In the genomic region with DNA sequence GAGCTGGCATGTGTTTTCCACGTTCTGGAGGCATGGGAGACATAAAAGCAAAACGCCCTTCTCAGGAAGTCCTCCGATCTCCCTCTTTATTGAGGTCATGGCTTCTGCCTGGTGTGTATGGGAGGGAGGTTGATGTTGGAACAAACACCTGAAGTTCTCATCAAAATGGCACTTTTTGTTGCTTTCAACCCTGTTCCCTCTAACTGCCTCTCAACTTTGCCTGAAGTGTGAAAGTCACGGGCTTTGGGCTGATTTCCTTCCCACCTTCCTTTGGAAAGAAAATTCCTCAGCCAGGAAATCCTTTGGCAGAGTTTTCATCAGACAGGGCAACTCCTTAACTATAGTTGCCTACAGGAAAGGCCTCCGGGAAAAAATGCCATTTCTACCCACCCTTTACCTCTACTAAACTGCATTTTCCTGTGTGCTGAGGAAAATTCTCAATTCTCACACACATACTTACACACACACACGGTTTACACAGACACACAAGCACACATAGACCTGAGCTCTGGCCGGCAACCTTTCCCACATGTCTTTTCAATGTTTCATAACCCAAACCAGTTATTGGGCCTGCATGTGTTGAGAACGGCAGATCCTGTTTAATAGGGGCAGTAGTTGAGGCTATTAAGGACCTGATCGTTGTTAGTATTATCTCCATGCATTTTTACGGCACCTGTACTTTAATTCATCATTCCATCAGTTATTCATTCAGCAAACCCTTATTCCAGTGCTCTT, we compare ENCODE assay signal across 12 cellular contexts. TPM values are rescaled to one million over a fixed set of nuclear protein-coding genes. Genes with fewer than 3 reads are reported as not detected.
DNase-seq lines count a peak whose midpoint lies in the region; ATAC-seq, FAIRE-seq and TF ChIP-seq lines count a peak whose summit lies in the region.
"Had no signal": no experiment of that assay in that cellular context is flagged by ENCODE, and none has a peak within 500 bp of the region (broad histone marks: within the 10 kb centered on the region; RNA-seq: fewer than 3 reads in every experiment).

No MANE protein-coding gene starts in this region.

- WGBS in H1 (ENCODE audit: extremely low coverage in 1 of 2, insufficient coverage in 1 of 2, insufficient read length in 1 of 2, insufficient replicate concordance in 2 of 2, low coverage in 1 of 2, low lambda C conversion rate in 2 of 2, missing lambda C conversion rate in 1 of 2), 2 experiments: 92% methylated on average over 10 of the region's 10 CpGs; no CpG with 5 or more reads in 1 of the 2 experiments

- no peak for TF ChIP-seq EP300 in H1 (IDR thresholded peaks at IDR 0.05; ENCODE audit: borderline replicate concordance in 1 of 2, low read depth in 2 of 2, low read length in 2 of 2)

- H2BK5ac ChIP-seq in H1 (ENCODE audit: low read depth, low read length): peak overlapping the region; percentile 48; the same call in 1 of the 2 replicates

- intact Hi-C loops in naive thymus-derived CD4-positive, alpha-beta T cell (cut with micrococcal nuclease): no loop called here

- no peak overlapping the region for H2BK15ac ChIP-seq in H1 (ENCODE audit: low read length)

- no peak overlapping the region; a peak in 1 of 7 replicates for H3K9ac ChIP-seq in H1 (replicated peaks in 1 of 4; ENCODE audit: extremely low read depth in 1 of 4, low read depth in 3 of 4, low read length in 3 of 4)

- peak overlapping the region; percentile 62 for H3K27ac Mint-ChIP-seq in activated naive CD4-positive, alpha-beta T cell treated with anti-CD3 and anti-CD28 coated beads, Interleukin-2, amount 50 U/mL, for 24 hours
- H3K27ac Mint-ChIP-seq in naive thymus-derived CD4-positive, alpha-beta T cell: peak overlapping the region in 7 of 9 donors; percentile 13 to 62 (median 51)
- H3K27ac Mint-ChIP-seq in type B pancreatic cell: peak overlapping the region; percentile 59

- peak overlapping the region; percentile 89 for H3K4ac ChIP-seq in H1 (replicated peaks; ENCODE audit: insufficient read length, low read depth, low read length)

- TF ChIP-seq POLR2A in H1 (IDR thresholded peaks at IDR 0.05; ENCODE audit: control extremely low read depth in 1 of 2, low read depth in 2 of 2, low read length in 2 of 2): no peak

- peaks cover 15% of the 10 kb centered on the region for H3K36me3 Mint-ChIP-seq in activated naive CD4-positive, alpha-beta T cell treated with anti-CD3 and anti-CD28 coated beads, Interleukin-2, amount 50 U/mL, for 24 hours
- peaks cover 4 to 44% (median 13%) of the 10 kb centered on the region in 5 donors for H3K36me3 Mint-ChIP-seq in naive thymus-derived CD4-positive, alpha-beta T cell
- H3K36me3 Mint-ChIP-seq in type B pancreatic cell: peaks cover 17% of the 10 kb centered on the region

- POLR2A ChIA-PET in H1 (lab: Charles Lee; ENCODE audit: partially characterized antibody): interaction anchor here (1.0 to 4.4 kb wide), 8 partner anchors 9 to 57 kb away, joined by 3 to 40 read pairs (median 3); a partner anchor contains a TSS
- POLR2A ChIA-PET in naive thymus-derived CD4-positive, alpha-beta T cell (lab: Charles Lee): no interaction called here

- peaks cover 0 to 3% of the 10 kb centered on the region in 2 experiments; a peak in 2 of 4 replicates for H3K9me3 ChIP-seq in H1 (ENCODE audit: insufficient read depth in 2 of 2, low read depth in 1 of 2, low read length in 1 of 2)
- no peaks in the 10 kb centered on the region for H3K9me3 ChIP-seq in naive thymus-derived CD4-positive, alpha-beta T cell (ENCODE audit: control insufficient read depth in 2 of 3, low read length in 3 of 3)

- H3K27me3 ChIP-seq in H1 (replicated peaks in 1 of 4; ENCODE audit: control insufficient read depth in 3 of 4, extremely low read depth in 1 of 4, insufficient read depth in 3 of 4, low read length in 3 of 4): no peaks in the 10 kb centered on the region
- no peaks in the 10 kb centered on the region for H3K27me3 ChIP-seq in naive thymus-derived CD4-positive, alpha-beta T cell (ENCODE audit: control insufficient read depth in 2 of 2, insufficient read depth in 2 of 2, low read length in 2 of 2)

- no peak for TF ChIP-seq RAD21 in H1 (IDR thresholded peaks at IDR 0.05 in 1 of 2, conservative IDR thresholded peaks at IDR 0.05 in 1 of 2; ENCODE audit: low read depth in 2 of 2, low read length in 2 of 2)

- no peaks in the 10 kb centered on the region for H3K27me3 Mint-ChIP-seq in activated naive CD4-positive, alpha-beta T cell treated with anti-CD3 and anti-CD28 coated beads, Interleukin-2, amount 50 U/mL, for 24 hours
- no peaks in the 10 kb centered on the region for H3K27me3 Mint-ChIP-seq in naive thymus-derived CD4-positive, alpha-beta T cell
- no peaks in the 10 kb centered on the region for H3K27me3 Mint-ChIP-seq in type B pancreatic cell

- no peak overlapping the region for H4K8ac ChIP-seq in H1 (ENCODE audit: extremely low read depth, insufficient read depth, low read length)

- no peak overlapping the region for H4K5ac ChIP-seq in H1 (ENCODE audit: insufficient read length, low read depth, low read length)

- H3K36me3 ChIP-seq in H1 (ENCODE audit: control insufficient read depth in 2 of 4, insufficient read depth in 4 of 4, low read length in 3 of 4): peaks cover 0 to 3% (median 0%) of the 10 kb centered on the region in 4 experiments; a peak in 1 of 8 replicates
- H3K36me3 ChIP-seq in naive thymus-derived CD4-positive, alpha-beta T cell (ENCODE audit: control insufficient read depth in 2 of 3, insufficient read depth in 3 of 3, low read length in 3 of 3): peaks cover 0 to 59% (median 19%) of the 10 kb centered on the region in 3 experiments

- peak overlapping the region in 1 of 4 experiments; percentile 16; a peak in 1 of 8 replicates for H3K4me3 ChIP-seq in H1 (ENCODE audit: extremely low read depth in 1 of 4, insufficient read depth in 2 of 4, low read depth in 3 of 4, low read length in 4 of 4)
- H3K4me3 ChIP-seq in naive thymus-derived CD4-positive, alpha-beta T cell (ENCODE audit: low read length): no peak overlapping the region

- peak overlapping the region; percentile 28 to 39; a peak in 2 of 4 replicates for H3K4me2 ChIP-seq in H1 (ENCODE audit: insufficient read depth in 1 of 2, low read depth in 2 of 2, low read length in 2 of 2)

- H3K9me3 Mint-ChIP-seq in activated naive CD4-positive, alpha-beta T cell treated with anti-CD3 and anti-CD28 coated beads, Interleukin-2, amount 50 U/mL, for 24 hours: no peaks in the 10 kb centered on the region
- H3K9me3 Mint-ChIP-seq in naive thymus-derived CD4-positive, alpha-beta T cell: peaks cover 0 to 3% (median 0%) of the 10 kb centered on the region in 11 donors
- peaks cover 3% of the 10 kb centered on the region for H3K9me3 Mint-ChIP-seq in type B pancreatic cell

- H2BK120ac ChIP-seq in H1 (replicated peaks; ENCODE audit: low read depth, low read length): no peak overlapping the region

- H3K27ac ChIP-seq in H1 (ENCODE audit: low read depth, low read length): peak overlapping the region; percentile 22; the same call in 1 of the 2 replicates
- no peak overlapping the region for H3K27ac ChIP-seq in naive thymus-derived CD4-positive, alpha-beta T cell (ENCODE audit: low read depth, low read length)
- H3K27ac ChIP-seq: VCaP had no signal

- no peaks in the 10 kb centered on the region; the same call in 1 of the 2 replicates for H3K79me1 ChIP-seq in H1 (ENCODE audit: low read depth, low read length)

- CTCF ChIA-PET in H1 (lab: Charles Lee; ENCODE audit: partially characterized antibody): interaction anchor here (0.9 to 1.7 kb wide), 5 partner anchors 12 to 48 kb away, joined by 3 to 7 read pairs (median 3); no protein-coding TSS in a partner anchor
- CTCF ChIA-PET in naive thymus-derived CD4-positive, alpha-beta T cell (lab: Charles Lee): no interaction called here

- no peaks in the 10 kb centered on the region for H4K20me1 ChIP-seq in H1 (replicated peaks in 1 of 2; ENCODE audit: control insufficient read depth in 1 of 2, insufficient read depth in 2 of 2, low read length in 2 of 2)

- TF ChIP-seq CTCF in H1 (IDR thresholded peaks at IDR 0.05; ENCODE audit: control extremely low read depth in 1 of 3, insufficient read depth in 1 of 3, low read depth in 1 of 3, low read length in 3 of 3) (no peak), type B pancreatic cell (conservative IDR thresholded peaks at IDR 0.05) (no peak)

- DNase-seq in activated naive CD4-positive, alpha-beta T cell (lab: John Stamatoyannopoulos, UW): no peak
- no peak for DNase-seq in H1 (ENCODE audit: low read depth in 1 of 2, low spot score in 2 of 2)
- DNase-seq in naive thymus-derived CD4-positive, alpha-beta T cell: no peak
- no peak for DNase-seq in type B pancreatic cell (ENCODE audit: extremely low spot score, unreplicated experiment)
- DNase-seq in NCI-H524 (lab: John Stamatoyannopoulos, UW): no peak
- DNase-seq in NCI-H510A treated with DMSO at 0.1 percent for 48 hours (lab: John Stamatoyannopoulos, UW): no peak
- DNase-seq: NCI-H1694 treated with DMSO at 0.1 percent for 48 hours, OCI-M1 had no signal

- no peak overlapping the region for H3K56ac ChIP-seq in H1 (replicated peaks; ENCODE audit: insufficient read length, low read depth, low read length)

- peak overlapping the region; percentile 71 for H4K91ac ChIP-seq in H1 (replicated peaks; ENCODE audit: insufficient read length, low read length)

- no peak overlapping the region for H2AFZ ChIP-seq in H1 (ENCODE audit: low read length)

- no peaks in the 10 kb centered on the region; the same call in none of the 2 replicates for H3K23me2 ChIP-seq in H1 (ENCODE audit: low read depth, low read length)

- H3K23ac ChIP-seq in H1 (ENCODE audit: insufficient read length): peak overlapping the region; percentile 28

- peaks cover 55% of the 10 kb centered on the region for H3K4me1 Mint-ChIP-seq in activated naive CD4-positive, alpha-beta T cell treated with anti-CD3 and anti-CD28 coated beads, Interleukin-2, amount 50 U/mL, for 24 hours
- H3K4me1 Mint-ChIP-seq in naive thymus-derived CD4-positive, alpha-beta T cell: peaks cover 13 to 62% (median 44%) of the 10 kb centered on the region in 7 donors
- H3K4me1 Mint-ChIP-seq in type B pancreatic cell (ENCODE audit: unreplicated experiment): peaks cover 37% of the 10 kb centered on the region

- H3K18ac ChIP-seq in H1 (ENCODE audit: extremely low read depth, low read length): no peak overlapping the region; the same call in 1 of the 2 replicates

- H3K4me3 Mint-ChIP-seq in activated naive CD4-positive, alpha-beta T cell treated with anti-CD3 and anti-CD28 coated beads, Interleukin-2, amount 50 U/mL, for 24 hours: no peak overlapping the region
- no peak overlapping the region for H3K4me3 Mint-ChIP-seq in naive thymus-derived CD4-positive, alpha-beta T cell
- peak overlapping the region; percentile 42 for H3K4me3 Mint-ChIP-seq in type B pancreatic cell

- H2BK20ac ChIP-seq in H1 (ENCODE audit: low read length): peak overlapping the region; percentile 37; the same call in 1 of the 2 replicates

- no peak overlapping the region for H3K14ac ChIP-seq in H1 (ENCODE audit: insufficient read length)

- H2BK12ac ChIP-seq in H1 (ENCODE audit: low read depth, low read length): peak overlapping the region; percentile 55

- peaks cover 19 to 33% (median 29%) of the 10 kb centered on the region in 4 experiments for H3K4me1 ChIP-seq in H1 (replicated peaks in 1 of 4; ENCODE audit: control insufficient read depth in 3 of 4, insufficient read depth in 4 of 4, low read length in 3 of 4)
- peaks cover 13 to 17% of the 10 kb centered on the region in 2 donors for H3K4me1 ChIP-seq in naive thymus-derived CD4-positive, alpha-beta T cell (ENCODE audit: control insufficient read depth in 2 of 2, insufficient read depth in 2 of 2, low read length in 2 of 2)

- ATAC-seq in naive thymus-derived CD4-positive, alpha-beta T cell: no peak
- ATAC-seq in GM21737 (IDR thresholded peaks at IDR 0.05; ENCODE audit: unreplicated experiment): no peak

- H2AK5ac ChIP-seq in H1 (ENCODE audit: low read depth, low read length): no peak overlapping the region

- H3K79me2 ChIP-seq in H1 (ENCODE audit: control insufficient read depth in 1 of 2, insufficient read depth in 2 of 2, low read length in 2 of 2): no peaks in the 10 kb centered on the region

- FAIRE-seq in H1 (lab: Jason Lieb, UNC): no peak

RNA-seq across cellular contexts. Expression of a gene that starts 36.4 kb away (rescaled TPM):
- not detected in 2 replicates for total RNA-seq in H1 (2021; fragmentation: NEBNext Ultra II Directional; extraction: Animal tissue kit (Norgen Biotek cat#: 25700))
- polyA plus RNA-seq in H1 (2011; rRNA removed): not detected in 2 replicates
- polyA plus RNA-seq in H1 (2011; cell fraction: cytosol; rRNA removed): not detected
- not detected for polyA plus RNA-seq in H1 (2011; cell fraction: nucleus; rRNA removed)
- not detected in 4 replicates for polyA plus RNA-seq in H1 (2012, experiment 1 of 2)
- polyA plus RNA-seq in H1 (2012, experiment 2 of 2): not detected
- not detected for polyA plus RNA-seq in H1 (2013, experiment 1 of 2)
- not detected for polyA plus RNA-seq in H1 (2013, experiment 2 of 2)
- not detected in 2 replicates for polyA minus RNA-seq in H1 (2011; rRNA and poly(A)+ RNA removed)
- polyA minus RNA-seq in H1 (2011; cell fraction: cytosol; rRNA and poly(A)+ RNA removed): not detected
- not detected for polyA minus RNA-seq in H1 (2011; cell fraction: nucleus; rRNA and poly(A)+ RNA removed)
- not detected for total RNA-seq in naive thymus-derived CD4-positive, alpha-beta T cell
- polyA plus RNA-seq in naive thymus-derived CD4-positive, alpha-beta T cell: not detected
- total RNA-seq in type B pancreatic cell (ENCODE audit: low replicate concordance): 0.14 TPM in 1 of 2 replicates, not detected in the other
- total RNA-seq: subcutaneous adipose tissue had no signal

RNA-seq across cellular contexts. Expression of a gene that starts 53.3 kb away (rescaled TPM):
- total RNA-seq in H1 (2021; fragmentation: NEBNext Ultra II Directional; extraction: Animal tissue kit (Norgen Biotek cat#: 25700)): 2.3 and 3.7 TPM in 2 replicates
- 3.8 and 6.7 TPM in 2 replicates for polyA plus RNA-seq in H1 (2011; rRNA removed)
- 10.9 TPM for polyA plus RNA-seq in H1 (2011; cell fraction: cytosol; rRNA removed)
- polyA plus RNA-seq in H1 (2011; cell fraction: nucleus; rRNA removed): 3.9 TPM
- polyA plus RNA-seq in H1 (2012, experiment 1 of 2): 3.7 to 6.0 TPM (median 4.2 TPM) in 4 replicates
- 2.3 TPM for polyA plus RNA-seq in H1 (2012, experiment 2 of 2)
- polyA plus RNA-seq in H1 (2013, experiment 1 of 2): 3.8 TPM
- polyA plus RNA-seq in H1 (2013, experiment 2 of 2): 2.9 TPM
- 2.6 and 4.1 TPM in 2 replicates for polyA minus RNA-seq in H1 (2011; rRNA and poly(A)+ RNA removed)
- polyA minus RNA-seq in H1 (2011; cell fraction: cytosol; rRNA and poly(A)+ RNA removed): 3.7 TPM
- 2.5 TPM for polyA minus RNA-seq in H1 (2011; cell fraction: nucleus; rRNA and poly(A)+ RNA removed)
- total RNA-seq in naive thymus-derived CD4-positive, alpha-beta T cell: 10 to 100 TPM; 11.6 to 20.2 (median 13.3) TPM
- 10 to 100 TPM; 30.0 to 56.5 TPM for polyA plus RNA-seq in naive thymus-derived CD4-positive, alpha-beta T cell
- total RNA-seq in type B pancreatic cell (ENCODE audit: low replicate concordance): 19.0 and 21.8 TPM in 2 replicates

RNA-seq across cellular contexts. Expression of a gene that starts 57.0 kb away (rescaled TPM):
- total RNA-seq in H1 (2021; fragmentation: NEBNext Ultra II Directional; extraction: Animal tissue kit (Norgen Biotek cat#: 25700)): 26.2 and 26.6 TPM in 2 replicates
- polyA plus RNA-seq in H1 (2011; rRNA removed): 29.9 and 37.0 TPM in 2 replicates
- 24.6 TPM for polyA plus RNA-seq in H1 (2011; cell fraction: cytosol; rRNA removed)
- polyA plus RNA-seq in H1 (2011; cell fraction: nucleus; rRNA removed): 27.2 TPM
- polyA plus RNA-seq in H1 (2012, experiment 1 of 2): 14.7 to 20.7 TPM (median 20.2 TPM) in 4 replicates
- polyA plus RNA-seq in H1 (2012, experiment 2 of 2): 19.6 TPM
- 24.7 TPM for polyA plus RNA-seq in H1 (2013, experiment 1 of 2)
- polyA plus RNA-seq in H1 (2013, experiment 2 of 2): 25.2 TPM
- polyA minus RNA-seq in H1 (2011; rRNA and poly(A)+ RNA removed): 33.2 and 39.3 TPM in 2 replicates
- 23.0 TPM for polyA minus RNA-seq in H1 (2011; cell fraction: cytosol; rRNA and poly(A)+ RNA removed)
- 16.1 TPM for polyA minus RNA-seq in H1 (2011; cell fraction: nucleus; rRNA and poly(A)+ RNA removed)
- 10 to 100 TPM; 20.5 to 37.9 (median 34.1) TPM for total RNA-seq in naive thymus-derived CD4-positive, alpha-beta T cell
- 10 to 100 TPM; 19.4 to 30.3 TPM for polyA plus RNA-seq in naive thymus-derived CD4-positive, alpha-beta T cell
- 40.3 and 80.4 TPM in 2 replicates for total RNA-seq in type B pancreatic cell (ENCODE audit: low replicate concordance)
